8 cellular contexts compared by ENCODE assay signal in the genomic region with DNA sequence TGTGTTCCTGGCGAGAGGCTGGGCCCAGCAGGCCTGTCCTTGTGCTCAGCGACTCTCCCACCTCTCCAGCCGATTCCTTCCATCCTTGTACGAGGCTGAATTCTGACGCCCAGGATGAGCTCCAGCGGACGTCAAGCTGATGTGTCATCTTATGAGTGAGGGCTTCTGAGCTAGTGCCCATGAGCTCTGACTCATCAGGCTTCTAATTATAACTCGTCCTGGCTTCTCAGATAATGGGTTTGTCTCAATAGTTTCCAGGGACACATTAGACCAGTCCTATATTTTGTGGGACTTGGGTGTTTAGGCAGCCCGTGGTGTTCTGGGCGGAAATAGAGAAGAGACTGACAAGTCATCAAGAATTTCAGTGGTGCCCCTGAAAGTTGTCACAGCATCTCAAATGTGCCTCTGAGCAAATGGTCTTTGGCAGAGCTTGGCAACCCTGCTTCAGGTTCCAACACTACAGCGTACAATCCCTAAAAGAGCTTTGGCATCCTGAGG.
DNase-seq lines count a peak whose midpoint lies in the region; ATAC-seq, FAIRE-seq and TF ChIP-seq lines count a peak whose summit lies in the region.

No MANE protein-coding gene starts in this region.

- CTCF ChIA-PET in RWPE1 (lab: Yijun Ruan, JAX), result no interaction called here

- peak overlapping the region; percentile 55 for H3K4me3 Mint-ChIP-seq in central memory CD8-positive, alpha-beta T cell

- peak; percentile 60 for ATAC-seq in central memory CD8-positive, alpha-beta T cell (replicated peaks; ENCODE audit: extremely low read depth, poor library complexity, severe bottlenecking)
- ATAC-seq in HG02623 (IDR thresholded peaks at IDR 0.05; ENCODE audit: unreplicated experiment) (no peak), HG02763 (IDR thresholded peaks at IDR 0.05; ENCODE audit: unreplicated experiment) (no peak)

- H3K9me3 Mint-ChIP-seq in central memory CD8-positive, alpha-beta T cell, result no peaks in the 10 kb centered on the region

- peaks cover 4% of the 10 kb centered on the region for H3K36me3 Mint-ChIP-seq in central memory CD8-positive, alpha-beta T cell (ENCODE audit: insufficient read depth)

- no peak for TF ChIP-seq CTCF in RWPE1 (conservative IDR thresholded peaks at IDR 0.05; ENCODE audit: low read depth)
- no peak for TF ChIP-seq CTCF in D721Med (IDR thresholded peaks at IDR 0.05; ENCODE audit: insufficient read depth, missing control alignments)

- peak overlapping the region; percentile 85 for H3K27ac Mint-ChIP-seq in central memory CD8-positive, alpha-beta T cell (ENCODE audit: low read depth)

- no peak for FAIRE-seq in D721Med (lab: Jason Lieb, UNC)

- H3K4me1 Mint-ChIP-seq in central memory CD8-positive, alpha-beta T cell, result peaks cover 29% of the 10 kb centered on the region

- peak overlapping the region; percentile 88 for H3K27ac ChIP-seq in RWPE1

- POLR2A ChIA-PET in RWPE1 (lab: Yijun Ruan, JAX; ENCODE audit: low non-redundant PET), result interaction anchor here (0.9 kb wide), 1 partner anchor 109 kb away, joined by 3 read pairs; no protein-coding TSS in a partner anchor

- peak; percentile 15 for DNase-seq in GOT3 (lab: John Stamatoyannopoulos, UW)
- peak; percentile 94 for DNase-seq in RWPE1 (ENCODE audit: low spot score)
- no peak for DNase-seq in central memory CD8-positive, alpha-beta T cell (ENCODE audit: low spot score in 2 of 2)
- DNase-seq in myocyte (ENCODE audit: low read depth), result peak; percentile 95
- no peak for DNase-seq in cortex of kidney (lab: John Stamatoyannopoulos, UW)
- no peak for DNase-seq in D721Med (ENCODE audit: insufficient read length, low spot score)

- no peaks in the 10 kb centered on the region for H3K27me3 Mint-ChIP-seq in central memory CD8-positive, alpha-beta T cell

Comparison
In these comparisons a context has a peak if more than half of its experiments do, and no peak if none do; other contexts are left out.
1. DNase-seq: peak in GOT3 (single experiment), RWPE1 (single experiment) and myocyte (single experiment); none in central memory CD8-positive, alpha-beta T cell (0 of 2), cortex of kidney (single experiment) and D721Med (single experiment).